In the genomic region with DNA sequence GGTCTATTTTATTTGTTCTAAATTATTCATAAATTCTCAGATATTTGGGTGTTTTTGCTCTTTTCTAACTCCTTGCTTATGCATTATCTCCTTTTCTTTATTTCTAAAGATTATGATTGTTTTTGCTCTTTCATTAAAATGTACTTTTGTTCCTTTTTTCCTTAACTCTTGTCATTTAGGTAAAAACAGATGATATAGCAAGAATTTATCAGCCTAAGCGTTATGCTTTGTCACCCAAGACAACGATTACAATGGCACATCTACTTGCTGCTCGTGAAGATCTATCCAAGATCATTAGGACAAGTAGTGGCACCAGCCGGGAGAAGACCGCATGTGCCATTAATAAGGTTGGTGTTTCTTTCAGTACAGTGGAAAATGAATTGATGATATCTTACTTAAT, we compare ENCODE assay signal across 10 cellular contexts.
"Had no signal": no experiment of that assay in that cellular context is flagged by ENCODE, and none has a peak within 500 bp of the region (broad histone marks: within the 10 kb centered on the region; RNA-seq: fewer than 3 reads in every experiment).

No MANE protein-coding gene starts in this region.

- H3K9me3 ChIP-seq: mucosa of descending colon had no signal

- H3K27me3 ChIP-seq: hepatocyte had no signal

- H3K27ac Mint-ChIP-seq: activated CD4-positive, alpha-beta T cell treated with anti-CD3 and anti-CD28 coated beads for 36 hours; nephron had no signal

- H3K27me3 Mint-ChIP-seq: activated CD4-positive, alpha-beta T cell treated with anti-CD3 and anti-CD28 coated beads for 36 hours had no signal

- H3K9me3 Mint-ChIP-seq: nephron had no signal

- H3K4me1 Mint-ChIP-seq: nephron had no signal

- H3K4me3 ChIP-seq: hepatocyte, mucosa of descending colon had no signal

- H3K4me3 Mint-ChIP-seq: activated CD4-positive, alpha-beta T cell treated with anti-CD3 and anti-CD28 coated beads for 36 hours; nephron had no signal

- H3K27ac ChIP-seq: hepatocyte had no signal

- DNase-seq: activated CD4-positive, alpha-beta T cell treated with anti-CD3 and anti-CD28 coated beads for 36 hours; activated gamma-delta T cell; mucosa of descending colon; nucleus accumbens; posterior cingulate gyrus; stimulated activated naive CD4-positive, alpha-beta T cell; trophoblast cell had no signal

- ATAC-seq: activated CD4-positive, alpha-beta T cell treated with anti-CD3 and anti-CD28 coated beads for 36 hours; left lobe of liver had no signal
